28 cellular contexts compared by ENCODE assay signal in the genomic region with DNA sequence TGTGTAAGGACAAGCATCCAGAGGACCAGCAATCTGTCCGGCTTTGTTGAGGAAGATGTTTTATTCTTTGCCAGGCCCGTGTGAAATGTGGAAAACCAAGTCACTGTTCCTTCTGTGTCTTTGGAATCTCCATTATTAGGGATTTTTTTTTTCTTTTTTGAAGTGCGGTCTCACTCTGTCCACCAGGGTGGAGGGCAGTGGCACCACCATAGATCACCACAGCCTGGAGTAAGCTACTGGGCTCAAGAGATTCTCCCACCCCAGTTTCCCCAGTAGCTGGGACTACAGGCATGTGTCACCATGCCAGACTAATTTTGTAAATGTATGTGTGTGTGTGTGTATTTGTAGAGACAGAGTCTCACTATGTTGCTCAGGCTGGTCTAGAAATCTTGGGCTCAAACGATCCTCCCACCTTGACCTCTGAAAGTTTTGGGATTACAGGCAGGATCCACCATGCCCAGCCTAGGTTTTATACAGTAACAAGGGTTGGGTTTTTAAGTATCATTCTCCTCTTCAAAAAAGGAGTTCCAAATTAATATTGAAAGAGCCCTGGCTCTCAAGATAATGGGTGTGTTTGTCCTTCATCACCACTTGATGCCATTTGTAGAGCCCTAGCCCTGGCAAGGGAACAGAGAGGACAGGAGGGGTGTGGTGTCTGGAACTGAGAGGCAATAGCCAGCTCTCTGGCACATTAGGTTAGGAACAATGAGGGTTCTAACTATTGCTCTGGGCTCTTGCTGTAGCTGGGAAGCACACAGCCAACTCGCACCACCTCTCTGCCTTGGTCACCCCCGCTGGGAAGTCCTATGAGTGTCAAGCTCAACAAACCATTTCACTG. TPM values are rescaled to one million over a fixed set of nuclear protein-coding genes. Genes with fewer than 3 reads are reported as not detected.
DNase-seq lines count a peak whose midpoint lies in the region; ATAC-seq and TF ChIP-seq lines count a peak whose summit lies in the region.
"Had no signal": no experiment of that assay in that cellular context is flagged by ENCODE, and none has a peak within 500 bp of the region (broad histone marks: within the 10 kb centered on the region; RNA-seq: fewer than 3 reads in every experiment).

No MANE protein-coding gene starts in this region.

- H3K4me1 ChIP-seq in MM.1S (ENCODE audit: low read length) (peaks cover 18% of the 10 kb centered on the region; the same call in 1 of the 2 replicates), esophagus muscularis mucosa (peaks cover 18 to 29% (median 27%) of the 10 kb centered on the region in 4 donors)
- H3K4me1 ChIP-seq: foreskin keratinocyte had no signal

- no peak for TF ChIP-seq POLR2A in esophagus muscularis mucosa (IDR thresholded peaks at IDR 0.05; ENCODE audit: low read depth)

- TF ChIP-seq EP300 in esophagus muscularis mucosa (IDR thresholded peaks at IDR 0.05), result no peak

- H3K4me3 ChIP-seq in MM.1S (ENCODE audit: low read length), result peak overlapping the region; percentile 90
- no peak overlapping the region for H3K4me3 ChIP-seq in esophagus muscularis mucosa
- H3K4me3 ChIP-seq: K562, MG63, SK-N-MC, thoracic aorta had no signal

- intact Hi-C loops in esophagus muscularis mucosa (cut with DNase I), result no loop called here

- H3K36me3 ChIP-seq in MM.1S (replicated peaks; ENCODE audit: insufficient read depth, low read length), result 0 out of 2 replicates have a peak, but pooled peaks cover 16% of the 10 kb centered on the region
- H3K36me3 ChIP-seq in esophagus muscularis mucosa, result no peaks in the 10 kb centered on the region
- H3K36me3 ChIP-seq: MG63, thoracic aorta had no signal

- H3K9me2 ChIP-seq in MM.1S (replicated peaks; ENCODE audit: insufficient read depth, low read length), result no peaks in the 10 kb centered on the region

- H3K9me3 ChIP-seq in MM.1S (replicated peaks; ENCODE audit: insufficient read depth, low read length), result no peaks in the 10 kb centered on the region
- H3K9me3 ChIP-seq in esophagus muscularis mucosa, result no peaks in the 10 kb centered on the region
- H3K9me3 ChIP-seq: MG63, thoracic aorta had no signal

- peaks cover 40% of the 10 kb centered on the region for H3F3A ChIP-seq in MM.1S (ENCODE audit: insufficient read depth, low read length)

- H3K27me3 ChIP-seq in MM.1S (replicated peaks; ENCODE audit: insufficient read depth, low read length) (no peaks in the 10 kb centered on the region), esophagus muscularis mucosa (peaks cover 0 to 69% (median 9%) of the 10 kb centered on the region in 4 donors)

- TF ChIP-seq CTCF in MM.1S (IDR thresholded peaks at IDR 0.05; ENCODE audit: low read length) (peak; percentile 17), esophagus muscularis mucosa (IDR thresholded peaks at IDR 0.05) (no peak)

- peak in 2 of 3 experiments; percentile 8 to 14 for DNase-seq in NCI-H1417 (lab: John Stamatoyannopoulos, UW)
- DNase-seq in NCI-H1417 treated with DMSO at 0.1 percent for 48 hours (lab: John Stamatoyannopoulos, UW), result no peak
- DNase-seq in MM.1S, result peak; percentile 19
- peak; percentile 55 for DNase-seq in esophagus muscularis mucosa (ENCODE audit: extremely low spot score)
- DNase-seq in retina, result peak; percentile 9
- DNase-seq in NCI-H82 treated with DMSO at 0.1 percent for 48 hours (lab: John Stamatoyannopoulos, UW; ENCODE audit: unreplicated experiment), result no peak
- DNase-seq in NCI-H526 (lab: John Stamatoyannopoulos, UW), result no peak
- DNase-seq: activated CD4-positive, alpha-beta memory T cell treated with anti-CD3 and anti-CD28 coated beads, Interleukin-2, amount 10 ng/mL, durations not matched to agents 7 days and 5 days; activated CD4-positive, alpha-beta T cell treated with anti-CD3 and anti-CD28 coated beads for 1 hour; activated naive CD4-positive, alpha-beta T cell treated with anti-CD3 and anti-CD28 coated beads, Interleukin-2, amount 50 U/mL, for 16 hours; CD4-positive, alpha-beta T cell; foreskin keratinocyte; immature natural killer cell; left colon; MG63; NCI-H187; NCI-H69; occipital lobe; stimulated activated naive CD8-positive, alpha-beta T cell treated with anti-CD3 and anti-CD28 coated beads, Interleukin-15, Interleukin-2, amounts not matched to agents 100 U/mL and 50 U/mL, for 24 hours had no signal

- WGBS in esophagus muscularis mucosa, result 44% methylated on average over 6 of the region's 6 CpGs

- ATAC-seq in GM21737 (IDR thresholded peaks at IDR 0.05; ENCODE audit: unreplicated experiment), result no peak
- ATAC-seq: activated T-helper 17 cell treated with anti-CD3 and anti-CD28 coated beads, Interleukin-2, amount 50 U/mL, for 72 hours; esophagus mucosa; foreskin keratinocyte; K562; left colon; stimulated activated naive CD8-positive, alpha-beta T cell treated with anti-CD3 and anti-CD28 coated beads, Interleukin-15, Interleukin-2, amounts not matched to agents 100 U/mL and 50 U/mL, for 24 hours had no signal

- peak overlapping the region; percentile 83; the same call in 1 of the 2 replicates for H3K27ac ChIP-seq in MM.1S (ENCODE audit: low read length)
- H3K27ac ChIP-seq in esophagus muscularis mucosa (replicated peaks in 1 of 4), result no peak overlapping the region
- H3K27ac ChIP-seq: foreskin keratinocyte, SK-N-MC, thoracic aorta had no signal

- 0 out of 2 replicates have a peak, but pooled peaks cover 2% of the 10 kb centered on the region for H4K20me1 ChIP-seq in MM.1S (ENCODE audit: insufficient read depth, low read length)

- peak overlapping the region; percentile 94 for H3K9ac ChIP-seq in MM.1S (ENCODE audit: low read length)

- H2AFZ ChIP-seq in MM.1S (ENCODE audit: low read length), result no peak overlapping the region

- peak overlapping the region; percentile 80 for H3K4me2 ChIP-seq in MM.1S (ENCODE audit: low read depth, low read length)

- peaks cover 100% of the 10 kb centered on the region for H3K79me2 ChIP-seq in MM.1S (ENCODE audit: low read length)

RNA-seq across cellular contexts. Expression of a gene that starts 3.1 kb away (rescaled TPM):
- under 1 TPM in 1 of 4 donors, not detected in 3; 0.17 TPM for total RNA-seq in esophagus muscularis mucosa
- total RNA-seq: A172; activated CD4-positive, alpha-beta memory T cell treated with anti-CD3 and anti-CD28 coated beads, Interleukin-2, amount 10 ng/mL, durations not matched to agents 7 days and 5 days; activated T-helper 17 cell treated with anti-CD3 and anti-CD28 coated beads, Interleukin-2, amount 50 U/mL, for 72 hours; esophagus mucosa; foreskin keratinocyte; HT1080; K562; OCI-LY7; thoracic aorta had no signal

Comparison
In these comparisons a context has a peak if more than half of its experiments do, and no peak if none do; other contexts are left out.
1. DNase-seq: peak in NCI-H1417 (2 of 3), MM.1S (single experiment), esophagus muscularis mucosa (single experiment) and retina (single experiment); none in NCI-H1417 treated with DMSO at 0.1 percent for 48 hours (single experiment), NCI-H82 treated with DMSO at 0.1 percent for 48 hours (single experiment) and NCI-H526 (0 of 2).